Comparison of ENCODE assay signal across 11 cellular contexts in the genomic region with DNA sequence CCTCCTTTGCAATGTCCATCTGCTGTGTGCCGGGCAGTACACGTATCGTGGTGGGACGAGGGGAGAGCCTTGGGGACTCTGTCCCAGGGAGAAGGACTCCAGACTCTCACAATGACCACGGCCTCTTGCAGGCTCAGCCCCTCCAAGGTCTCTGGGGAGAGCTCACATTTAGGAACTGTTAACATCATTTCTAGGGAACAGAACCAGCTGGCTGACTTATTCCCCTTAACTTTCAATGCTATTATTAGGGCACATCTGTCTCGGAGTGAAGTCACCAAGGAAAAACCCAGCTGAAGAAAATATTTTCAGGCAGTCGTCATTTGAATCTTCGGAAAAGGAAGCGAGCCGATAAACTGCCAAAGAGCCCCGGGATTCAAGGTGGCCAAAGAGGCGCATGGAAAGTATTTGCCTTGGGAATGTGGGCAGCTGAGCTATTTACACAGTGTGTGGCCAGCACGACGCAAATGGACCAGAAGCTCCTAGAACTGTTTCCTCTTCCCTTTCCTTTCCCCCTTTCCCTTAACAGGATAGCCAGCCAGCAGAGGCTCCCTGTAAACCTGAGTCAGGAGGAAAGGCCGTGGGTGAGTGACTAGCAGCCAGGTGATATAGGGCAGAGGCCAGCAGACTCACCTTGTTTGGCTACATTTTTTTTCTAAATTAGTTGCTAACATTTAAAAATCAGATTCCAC.
A peak's percentile ranks its signal among the peaks of the same experiment; 100 is the strongest.
DNase-seq lines count a peak whose midpoint lies in the region; ATAC-seq and TF ChIP-seq lines count a peak whose summit lies in the region.
"Had no signal": no experiment of that assay in that cellular context is flagged by ENCODE, and none has a peak within 500 bp of the region (broad histone marks: within the 10 kb centered on the region; RNA-seq: fewer than 3 reads in every experiment).

No MANE protein-coding gene starts in this region.

- no peaks in the 10 kb centered on the region for H3K9me3 Mint-ChIP-seq in activated naive CD4-positive, alpha-beta T cell treated with anti-CD3 and anti-CD28 coated beads, Interleukin-2, amount 50 U/mL, for 24 hours

- peak; percentile 19 to 28 for TF ChIP-seq POLR2A in uterus (IDR thresholded peaks at IDR 0.05)

- H3K27me3 Mint-ChIP-seq in activated naive CD4-positive, alpha-beta T cell treated with anti-CD3 and anti-CD28 coated beads, Interleukin-2, amount 50 U/mL, for 24 hours: no peaks in the 10 kb centered on the region

- peak overlapping the region; percentile 63 to 67 for H3K27ac ChIP-seq in mucosa of rectum (ENCODE audit: low read depth in 2 of 2, low read length in 2 of 2)
- no peak overlapping the region for H3K27ac ChIP-seq in uterus
- H3K27ac ChIP-seq: cardiac muscle cell had no signal

- DNase-seq in activated naive CD4-positive, alpha-beta T cell (lab: John Stamatoyannopoulos, UW): no peak
- DNase-seq in dedifferentiated amniotic fluid mesenchymal stem cell (ENCODE audit: extremely low spot score) (peak; percentile 70), uterus (peak; percentile 67 to 73), NCI-H146 treated with DMSO at 0.1 percent for 48 hours (lab: John Stamatoyannopoulos, UW; ENCODE audit: unreplicated experiment) (no peak)
- no peak for DNase-seq in stimulated activated CD4-positive, alpha-beta T cell treated with anti-CD3 and anti-CD28 coated beads, Interleukin-4, amount 100 ng/mL, for 1 hour
- DNase-seq: Calu3, GOT3 had no signal

- no peak for TF ChIP-seq CTCF in uterus (IDR thresholded peaks at IDR 0.05)

- peak overlapping the region in 1 of 2 donors; percentile 3 for H3K9ac ChIP-seq in mucosa of rectum (ENCODE audit: low read depth in 1 of 2, low read length in 2 of 2)

- peaks cover 25 to 47% of the 10 kb centered on the region in 2 donors for H3K4me1 ChIP-seq in mucosa of rectum (ENCODE audit: control insufficient read depth in 2 of 2, insufficient read depth in 2 of 2, low read length in 2 of 2)
- peaks cover 30 to 47% of the 10 kb centered on the region in 2 donors for H3K4me1 ChIP-seq in uterus

- H3K4me3 ChIP-seq in mucosa of rectum (ENCODE audit: low read length in 2 of 2) (no peak overlapping the region), uterus (no peak overlapping the region)
- H3K4me3 ChIP-seq: cardiac muscle cell had no signal

- H3K4me3 Mint-ChIP-seq in activated naive CD4-positive, alpha-beta T cell treated with anti-CD3 and anti-CD28 coated beads, Interleukin-2, amount 50 U/mL, for 24 hours: no peak overlapping the region

- intact Hi-C loops in uterus (cut with DNase I; ENCODE audit: low total_unique reads): no loop called here

- H3K27me3 ChIP-seq in mucosa of rectum (ENCODE audit: control insufficient read depth in 2 of 2, insufficient read depth in 2 of 2, low read length in 2 of 2) (no peaks in the 10 kb centered on the region), uterus (no peaks in the 10 kb centered on the region)
- H3K27me3 ChIP-seq: cardiac muscle cell had no signal

- ATAC-seq in HG03139 (IDR thresholded peaks at IDR 0.05; ENCODE audit: unreplicated experiment): no peak

- H3K27ac Mint-ChIP-seq in activated naive CD4-positive, alpha-beta T cell treated with anti-CD3 and anti-CD28 coated beads, Interleukin-2, amount 50 U/mL, for 24 hours: peak overlapping the region; percentile 91

- H3K36me3 ChIP-seq in mucosa of rectum (ENCODE audit: control insufficient read depth in 2 of 2, insufficient read depth in 2 of 2, low read length in 2 of 2): no peaks in the 10 kb centered on the region
- H3K36me3 ChIP-seq in uterus: no peaks in the 10 kb centered on the region
- H3K36me3 ChIP-seq: cardiac muscle cell had no signal

- no peaks in the 10 kb centered on the region for H3K36me3 Mint-ChIP-seq in activated naive CD4-positive, alpha-beta T cell treated with anti-CD3 and anti-CD28 coated beads, Interleukin-2, amount 50 U/mL, for 24 hours

- H3K4me1 Mint-ChIP-seq in activated naive CD4-positive, alpha-beta T cell treated with anti-CD3 and anti-CD28 coated beads, Interleukin-2, amount 50 U/mL, for 24 hours: peaks cover 97% of the 10 kb centered on the region

- no peaks in the 10 kb centered on the region for H3K9me3 ChIP-seq in mucosa of rectum (ENCODE audit: control insufficient read depth in 2 of 2, low read length in 2 of 2)
- H3K9me3 ChIP-seq in uterus: no peaks in the 10 kb centered on the region

Comparison
In these comparisons a context has a peak if more than half of its experiments do, and no peak if none do; other contexts are left out.
1. DNase-seq: peak in dedifferentiated amniotic fluid mesenchymal stem cell (single experiment) and uterus (2 of 2); none in activated naive CD4-positive, alpha-beta T cell (0 of 4), stimulated activated CD4-positive, alpha-beta T cell treated with anti-CD3 and anti-CD28 coated beads, Interleukin-4, amount 100 ng/mL, for 1 hour (single experiment) and NCI-H146 treated with DMSO at 0.1 percent for 48 hours (single experiment).
2. H3K27ac ChIP-seq: peak in mucosa of rectum (2 of 2); none in uterus (0 of 2).